Comparison of ENCODE assay signal across 22 cellular contexts in genomic region chr6:16822529-16822928, GRCh38.
"Had no signal": no experiment of that assay in that cellular context is flagged by ENCODE, and none has a peak within 500 bp of the region (broad histone marks: within the 10 kb centered on the region; RNA-seq: fewer than 3 reads in every experiment).

No MANE protein-coding gene starts in this region.

- H3K27me3 ChIP-seq: brain microvascular endothelial cell, SJSA1 had no signal

- H3K4me2 ChIP-seq: PC-9 had no signal

- ATAC-seq: activated T-cell treated with anti-CD3 and anti-CD28 coated beads, Interleukin-2, amount 50 U/mL, for 4 hours; SK-N-SH treated with all-trans-retinoic acid at 6 μM for 48 hours had no signal

- H3K4me3 ChIP-seq: PC-9, SJSA1 had no signal

- H3K9me3 ChIP-seq: SJSA1 had no signal

- H2AFZ ChIP-seq: PC-9 had no signal

- H3K36me3 ChIP-seq: brain microvascular endothelial cell, SJSA1 had no signal

- DNase-seq: activated B cell treated with CpG ODN at 0.5 μM for 24 hours; activated CD4-positive, alpha-beta memory T cell treated with anti-CD3 and anti-CD28 coated beads for 36 hours; activated CD4-positive, alpha-beta T cell treated with anti-CD3 and anti-CD28 coated beads for 1 hour; activated CD4-positive, alpha-beta T cell treated with anti-CD3 and anti-CD28 coated beads, Interleukin-2, amount 10 ng/mL, durations not matched to agents 24 days and 14 days; activated CD8-positive, alpha-beta memory T cell treated with anti-CD3 and anti-CD28 coated beads for 24 hours; activated effector memory CD4-positive, alpha-beta T cell treated with anti-CD3 and anti-CD28 coated beads, Interleukin-2, amount 50 U/mL, for 16 hours; activated naive CD4-positive, alpha-beta T cell treated with anti-CD3 and anti-CD28 coated beads for 36 hours; activated T-cell treated with anti-CD3 and anti-CD28 coated beads, Interleukin-2, amount 50 U/mL, for 4 hours; brain microvascular endothelial cell; Kasumi-1; KBM-7; NCI-H1048; NCI-H146; NCI-H187 treated with DMSO at 0.1 percent for 48 hours; NCI-H2081 treated with DMSO at 0.1 percent for 48 hours; NCI-H446; NCI-H524; PC-9; SHP77; SW 1271 had no signal

- H3K4me1 ChIP-seq: SJSA1 had no signal

- H3K27ac ChIP-seq: brain microvascular endothelial cell, PC-9, SJSA1 had no signal
